ENCODE assay signal across 9 cellular contexts in genomic region chr14:55780156-55780946, GRCh38.
DNase-seq lines count a peak whose midpoint lies in the region; ATAC-seq and TF ChIP-seq lines count a peak whose summit lies in the region.
"Had no signal": no experiment of that assay in that cellular context is flagged by ENCODE, and none has a peak within 500 bp of the region (broad histone marks: within the 10 kb centered on the region; RNA-seq: fewer than 3 reads in every experiment).

No MANE protein-coding gene starts in this region.

- no peak overlapping the region for H4K5ac ChIP-seq in IMR-90 (ENCODE audit: low read depth, low read length)

- POLR2A ChIA-PET in IMR-90 (lab: Charles Lee; ENCODE audit: unreplicated experiment) (no interaction called here), MCF 10A (lab: Yijun Ruan, JAX) (interaction anchor here (0.6 to 3.1 kb wide), 17 partner anchors 9 to 689 kb away, joined by 3 to 23 read pairs (median 3); no protein-coding TSS in a partner anchor)
- POLR2A ChIA-PET in activated CD4-positive, alpha-beta T cell treated with anti-CD3 and anti-CD28 coated beads, Interleukin-2, amount 10 ng/mL, durations not matched to agents 7 days and 5 days (lab: Charles Lee): no interaction called here

- H3K18ac ChIP-seq in IMR-90 (ENCODE audit: low read depth, low read length): no peak overlapping the region

- H3K36me3 Mint-ChIP-seq in MCF 10A (ENCODE audit: insufficient read depth, unreplicated experiment): no peaks in the 10 kb centered on the region
- no peaks in the 10 kb centered on the region for H3K36me3 Mint-ChIP-seq in CD14-positive monocyte
- no peaks in the 10 kb centered on the region for H3K36me3 Mint-ChIP-seq in activated CD4-positive, alpha-beta T cell treated with anti-CD3 and anti-CD28 coated beads, Interleukin-2, amount 10 ng/mL, durations not matched to agents 7 days and 5 days (ENCODE audit: low read depth)
- H3K36me3 Mint-ChIP-seq in activated naive CD8-positive, alpha-beta T cell treated with anti-CD3 and anti-CD28 coated beads for 36 hours: no peaks in the 10 kb centered on the region

- H3K9ac ChIP-seq in IMR-90 (ENCODE audit: low read depth, low read length): no peak overlapping the region

- H3K4me3 ChIP-seq in IMR-90 (ENCODE audit: insufficient read depth, low read depth, low read length) (no peak overlapping the region), tibial artery (no peak overlapping the region), mucosa of descending colon (no peak overlapping the region)

- no peak overlapping the region for H4K8ac ChIP-seq in IMR-90 (ENCODE audit: low read depth in 2 of 2, low read length in 2 of 2)

- no peak overlapping the region for H3K14ac ChIP-seq in IMR-90 (replicated peaks; ENCODE audit: low read depth, low read length)

- H2BK120ac ChIP-seq in IMR-90 (ENCODE audit: low read depth, low read length): no peak overlapping the region

- CTCF ChIA-PET in IMR-90 (lab: Yijun Ruan, JAX) (interaction anchor here (1.5 kb wide), 1 partner anchor 24 kb away, joined by 3 read pairs; no protein-coding TSS in a partner anchor), MCF 10A (lab: Yijun Ruan, JAX) (interaction anchor here (0.6 to 2.3 kb wide), 7 partner anchors 22 to 632 kb away, joined by 3 to 5 read pairs (median 3); no protein-coding TSS in a partner anchor)
- CTCF ChIA-PET in activated CD4-positive, alpha-beta T cell treated with anti-CD3 and anti-CD28 coated beads, Interleukin-2, amount 10 ng/mL, durations not matched to agents 7 days and 5 days (lab: Charles Lee): interaction anchor here (1.1 kb wide), 1 partner anchor 23 kb away, joined by 3 read pairs; no protein-coding TSS in a partner anchor

- no peak overlapping the region for H3K4me2 ChIP-seq in IMR-90 (ENCODE audit: low read depth, low read length)

- H3K27ac Mint-ChIP-seq in MCF 10A (ENCODE audit: low read depth, unreplicated experiment) (peak overlapping the region; percentile 65), CD14-positive monocyte (peak overlapping the region in 2 of 7 donors; percentile 2 to 9)
- H3K27ac Mint-ChIP-seq in activated CD4-positive, alpha-beta T cell treated with anti-CD3 and anti-CD28 coated beads, Interleukin-2, amount 10 ng/mL, durations not matched to agents 7 days and 5 days: no peak overlapping the region
- H3K27ac Mint-ChIP-seq in activated naive CD8-positive, alpha-beta T cell treated with anti-CD3 and anti-CD28 coated beads for 36 hours: no peak overlapping the region

- H3K4me3 Mint-ChIP-seq in MCF 10A (ENCODE audit: unreplicated experiment) (no peak overlapping the region), CD14-positive monocyte (no peak overlapping the region)
- H3K4me3 Mint-ChIP-seq in activated CD4-positive, alpha-beta T cell treated with anti-CD3 and anti-CD28 coated beads, Interleukin-2, amount 10 ng/mL, durations not matched to agents 7 days and 5 days: no peak overlapping the region
- no peak overlapping the region for H3K4me3 Mint-ChIP-seq in activated naive CD8-positive, alpha-beta T cell treated with anti-CD3 and anti-CD28 coated beads for 36 hours

- H2BK20ac ChIP-seq in IMR-90 (ENCODE audit: low read depth, low read length): no peak overlapping the region

- in situ Hi-C loops in IMR-90 (cut with MboI; ENCODE audit: low sequenced_read_pairs): no loop called here

- no peaks in the 10 kb centered on the region for H3K27me3 Mint-ChIP-seq in MCF 10A (ENCODE audit: insufficient read depth, unreplicated experiment)
- H3K27me3 Mint-ChIP-seq in CD14-positive monocyte (ENCODE audit: low read depth in 3 of 3): peaks cover 0 to 4% (median 1%) of the 10 kb centered on the region in 3 donors
- peaks cover 15% of the 10 kb centered on the region for H3K27me3 Mint-ChIP-seq in activated CD4-positive, alpha-beta T cell treated with anti-CD3 and anti-CD28 coated beads, Interleukin-2, amount 10 ng/mL, durations not matched to agents 7 days and 5 days
- peaks cover 8% of the 10 kb centered on the region for H3K27me3 Mint-ChIP-seq in activated naive CD8-positive, alpha-beta T cell treated with anti-CD3 and anti-CD28 coated beads for 36 hours

- DNase-seq in IMR-90: peak; percentile 33
- DNase-seq in MCF 10A (ENCODE audit: unreplicated experiment): peak; percentile 82
- peak; percentile 87 for DNase-seq in iris pigment epithelial cell (ENCODE audit: low read depth)
- peak; percentile 48 to 80 for DNase-seq in tibial artery
- no peak for DNase-seq in CD14-positive monocyte (ENCODE audit: low spot score)
- DNase-seq in activated CD4-positive, alpha-beta T cell treated with anti-CD3 and anti-CD28 coated beads, Interleukin-2, amount 10 ng/mL, durations not matched to agents 7 days and 5 days: no peak
- no peak for DNase-seq in mucosa of descending colon
- DNase-seq in activated naive CD8-positive, alpha-beta T cell treated with anti-CD3 and anti-CD28 coated beads for 36 hours: no peak
- DNase-seq: trophoblast cell had no signal

- H3K4me1 Mint-ChIP-seq in MCF 10A (ENCODE audit: insufficient read depth, unreplicated experiment) (peaks cover 26% of the 10 kb centered on the region), CD14-positive monocyte (peaks cover 13% of the 10 kb centered on the region)
- no peaks in the 10 kb centered on the region for H3K4me1 Mint-ChIP-seq in activated CD4-positive, alpha-beta T cell treated with anti-CD3 and anti-CD28 coated beads, Interleukin-2, amount 10 ng/mL, durations not matched to agents 7 days and 5 days
- peaks cover 2% of the 10 kb centered on the region for H3K4me1 Mint-ChIP-seq in activated naive CD8-positive, alpha-beta T cell treated with anti-CD3 and anti-CD28 coated beads for 36 hours

- no peak overlapping the region for H4K91ac ChIP-seq in IMR-90 (ENCODE audit: insufficient read depth, low read depth, low read length)

- ATAC-seq in IMR-90 (ENCODE audit: low read depth) (peak; percentile 76), mucosa of descending colon (no peak)

- TF ChIP-seq CTCF in IMR-90 (conservative IDR thresholded peaks at IDR 0.05; ENCODE audit: low read depth, low read length): no peak
- no peak for TF ChIP-seq CTCF in MCF 10A (IDR thresholded peaks at IDR 0.05; ENCODE audit: unreplicated experiment)
- no peak for TF ChIP-seq CTCF in tibial artery (IDR thresholded peaks at IDR 0.05)
- no peak for TF ChIP-seq CTCF in CD14-positive monocyte (IDR thresholded peaks at IDR 0.05)
- TF ChIP-seq CTCF in mucosa of descending colon (IDR thresholded peaks at IDR 0.05): no peak

- no peak overlapping the region for H2AK9ac ChIP-seq in IMR-90 (replicated peaks; ENCODE audit: low read depth, low read length, poor library complexity)

- H3K4me1 ChIP-seq in IMR-90 (ENCODE audit: control insufficient read depth, insufficient read depth, low read length) (peaks cover 6% of the 10 kb centered on the region; the same call in 1 of the 2 replicates), tibial artery (peaks cover 0 to 31% (median 13%) of the 10 kb centered on the region in 4 donors), mucosa of descending colon (ENCODE audit: low read depth) (no peaks in the 10 kb centered on the region)

- no peak overlapping the region for H3K4ac ChIP-seq in IMR-90 (ENCODE audit: low read depth, low read length)

- H3K9me3 ChIP-seq in IMR-90 (ENCODE audit: control insufficient read depth, insufficient read depth, low read length): no peaks in the 10 kb centered on the region
- H3K9me3 ChIP-seq in tibial artery: no peaks in the 10 kb centered on the region
- no peaks in the 10 kb centered on the region for H3K9me3 ChIP-seq in mucosa of descending colon

- no peaks in the 10 kb centered on the region for H3K9me1 ChIP-seq in IMR-90 (ENCODE audit: insufficient read depth, low read length)

- no peak for TF ChIP-seq RAD21 in IMR-90 (IDR thresholded peaks at IDR 0.05; ENCODE audit: low read length)

- no peak overlapping the region for H2AFZ ChIP-seq in IMR-90 (replicated peaks; ENCODE audit: low read length, poor library complexity)

- dilution Hi-C loops in IMR-90 (cut with HindIII; ENCODE audit: low sequenced_read_pairs, unreplicated experiment): no loop called here

- H4K20me1 ChIP-seq in IMR-90 (ENCODE audit: insufficient read depth, low read length): no peaks in the 10 kb centered on the region

- H3K27ac ChIP-seq in IMR-90 (ENCODE audit: insufficient read depth, low read length): no peak overlapping the region
- peak overlapping the region; percentile 39 to 46 for H3K27ac ChIP-seq in tibial artery

- no TSS peak for BruUV-seq in IMR-90 (replicated peaks; lab: Mats Ljungman, UMichigan)
- BruUV-seq in MCF 10A (replicated peaks; lab: Mats Ljungman, UMichigan): no TSS peak

- intact Hi-C loops in IMR-90 (cut with micrococcal nuclease) (no loop called here), MCF 10A (cut with micrococcal nuclease) (no loop called here), tibial artery (cut with DNase I; ENCODE audit: low total_unique reads) (no loop called here), CD14-positive monocyte (cut with micrococcal nuclease) (no loop called here), mucosa of descending colon (cut with DNase I, micrococcal nuclease) (no loop called here)

- no peak overlapping the region for H3K23ac ChIP-seq in IMR-90 (ENCODE audit: low read depth, low read length)

- H3K36me3 ChIP-seq in IMR-90 (ENCODE audit: control insufficient read depth, insufficient read depth, low read length): no peaks in the 10 kb centered on the region
- H3K36me3 ChIP-seq in tibial artery: no peaks in the 10 kb centered on the region
- H3K36me3 ChIP-seq in mucosa of descending colon (ENCODE audit: low read depth): no peaks in the 10 kb centered on the region

- H2AK5ac ChIP-seq in IMR-90 (ENCODE audit: low read depth, low read length): no peak overlapping the region

- no peak overlapping the region for H3K56ac ChIP-seq in IMR-90 (ENCODE audit: extremely low read depth, insufficient read depth, low read length)

- no CpG with 5 or more reads among the region's 8 CpGs for WGBS in IMR-90 (ENCODE audit: extremely low coverage in 2 of 2, insufficient read length in 1 of 2), 2 experiments

- no peak overlapping the region for H2BK15ac ChIP-seq in IMR-90 (ENCODE audit: low read depth, low read length)

- TF ChIP-seq POLR2A in IMR-90 (IDR thresholded peaks at IDR 0.05; ENCODE audit: low read depth, low read length): no peak

- no peak overlapping the region for H2BK5ac ChIP-seq in IMR-90 (ENCODE audit: low read depth, low read length, poor library complexity, severe bottlenecking)

- no peaks in the 10 kb centered on the region for H3K9me3 Mint-ChIP-seq in MCF 10A (ENCODE audit: unreplicated experiment)
- H3K9me3 Mint-ChIP-seq in CD14-positive monocyte: peaks cover 0 to 2% (median 0%) of the 10 kb centered on the region in 7 donors
- peaks cover 2% of the 10 kb centered on the region for H3K9me3 Mint-ChIP-seq in activated CD4-positive, alpha-beta T cell treated with anti-CD3 and anti-CD28 coated beads, Interleukin-2, amount 10 ng/mL, durations not matched to agents 7 days and 5 days
- no peaks in the 10 kb centered on the region for H3K9me3 Mint-ChIP-seq in activated naive CD8-positive, alpha-beta T cell treated with anti-CD3 and anti-CD28 coated beads for 36 hours

- H3K27me3 ChIP-seq in IMR-90 (ENCODE audit: control insufficient read depth, insufficient read depth, low read length): peaks cover 2% of the 10 kb centered on the region
- no peaks in the 10 kb centered on the region for H3K27me3 ChIP-seq in tibial artery

- H3K79me1 ChIP-seq in IMR-90 (ENCODE audit: low read depth in 1 of 2, low read length in 2 of 2): no peaks in the 10 kb centered on the region

TF ChIP-seq in IMR-90, 13 proteins besides CTCF, POLR2A, EP300 and RAD21 (continues in another document):
- TF ChIP-seq RFX5 (IDR thresholded peaks at IDR 0.05; ENCODE audit: low read depth, low read length): no peak

Comparison
In these comparisons a context has a peak if more than half of its experiments do, and no peak if none do; other contexts are left out.
1. DNase-seq: peak in IMR-90 (single experiment), MCF 10A (single experiment), iris pigment epithelial cell (single experiment) and tibial artery (2 of 2); none in CD14-positive monocyte (single experiment), activated CD4-positive, alpha-beta T cell treated with anti-CD3 and anti-CD28 coated beads, Interleukin-2, amount 10 ng/mL, durations not matched to agents 7 days and 5 days (single experiment), mucosa of descending colon (0 of 3) and activated naive CD8-positive, alpha-beta T cell treated with anti-CD3 and anti-CD28 coated beads for 36 hours (single experiment).